ENCODE assay signal across 19 cellular contexts in genomic region chr6:170227996-170228550, GRCh38.
"Had no signal": no experiment of that assay in that cellular context is flagged by ENCODE, and none has a peak within 500 bp of the region (broad histone marks: within the 10 kb centered on the region; RNA-seq: fewer than 3 reads in every experiment).

No MANE protein-coding gene starts in this region.

- H3K4me3 ChIP-seq: breast epithelium, coronary artery, esophagus muscularis mucosa, psoas muscle, stomach, transverse colon, vagina had no signal

- DNase-seq: activated CD4-positive, alpha-beta T cell treated with anti-CD3 and anti-CD28 coated beads, Interleukin-2, amount 50 U/mL, for 4 hours; activated CD8-positive, alpha-beta memory T cell treated with anti-CD3 and anti-CD28 coated beads for 24 hours; activated CD8-positive, alpha-beta memory T cell treated with anti-CD3 and anti-CD28 coated beads, Interleukin-2, amount 50 U/mL, for 4 hours; activated T-cell treated with anti-CD3 and anti-CD28 coated beads, Interleukin-2, amount 50 U/mL, for 24 hours; left cardiac atrium; mesenchymal stem cell; psoas muscle; right cardiac atrium; stimulated activated CD4-positive, alpha-beta T cell treated with anti-CD3 and anti-CD28 coated beads, Interleukin-1b, Interleukin-23, amount 100 ng/mL, for 48 hours; stomach; T1000; transverse colon had no signal

- H3K9me3 ChIP-seq: breast epithelium, esophagus muscularis mucosa, psoas muscle, stomach, transverse colon, vagina had no signal

- H3K27me3 ChIP-seq: stomach, transverse colon, vagina had no signal

- ATAC-seq: activated naive CD4-positive, alpha-beta T cell treated with anti-CD3 and anti-CD28 coated beads, Interleukin-2, amount 50 U/mL, for 72 hours; activated T-helper 17 cell treated with anti-CD3 and anti-CD28 coated beads, Interleukin-2, amount 50 U/mL, for 72 hours; left cardiac atrium; psoas muscle; right cardiac atrium; WTC11 had no signal

- H3K36me3 ChIP-seq: breast epithelium, esophagus muscularis mucosa, stomach, transverse colon, vagina had no signal

- H3K27ac ChIP-seq: breast epithelium, coronary artery, esophagus muscularis mucosa, psoas muscle, stomach, transverse colon, vagina had no signal
